Comparison of ENCODE assay signal across 8 cellular contexts in the genomic region with DNA sequence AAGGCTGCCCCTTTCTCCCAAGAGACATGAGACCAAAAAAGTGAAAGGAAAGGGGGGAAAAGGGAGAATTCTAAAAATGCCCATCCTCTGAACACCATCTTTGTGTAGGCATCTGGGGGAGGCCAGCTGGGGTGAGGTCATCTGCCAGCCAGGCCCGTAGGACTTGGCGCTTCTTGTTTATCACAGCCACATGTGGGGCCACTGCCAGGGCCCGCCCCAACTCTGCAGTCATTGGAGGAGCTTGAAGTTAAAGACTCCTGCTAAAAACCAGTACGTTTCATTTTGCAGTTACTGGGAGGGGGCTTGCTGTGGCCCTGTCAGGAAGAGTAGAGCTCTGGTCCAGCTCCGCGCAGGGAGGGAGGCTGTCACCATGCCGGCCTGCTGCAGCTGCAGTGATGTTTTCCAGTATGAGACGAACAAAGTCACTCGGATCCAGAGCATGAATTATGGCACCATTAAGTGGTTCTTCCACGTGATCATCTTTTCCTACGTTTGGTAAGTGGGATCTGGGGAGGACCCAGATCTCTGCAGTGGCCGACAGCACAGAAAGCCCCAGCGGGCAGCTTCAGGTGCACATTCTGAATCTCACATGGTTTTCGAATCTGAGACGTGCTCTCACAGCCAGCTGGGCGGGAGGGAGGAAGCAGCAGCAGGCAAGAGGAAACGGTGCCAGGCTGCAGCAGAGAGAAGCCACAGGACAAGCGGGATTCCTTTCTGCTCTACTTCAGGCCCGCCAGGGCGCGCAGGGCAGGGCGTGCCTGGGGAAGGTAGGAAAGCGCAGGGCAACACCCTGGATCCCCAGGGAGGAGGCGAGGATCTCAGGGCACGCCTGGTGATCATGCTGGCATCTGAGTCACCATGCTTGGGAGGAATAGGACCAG. TPM values are rescaled to one million over a fixed set of nuclear protein-coding genes. Genes with fewer than 3 reads are reported as not detected.
DNase-seq lines count a peak whose midpoint lies in the region; ATAC-seq and TF ChIP-seq lines count a peak whose summit lies in the region.

P2RX7 (plus strand) TSS at position 276 of the 881 bp plus-strand sequence; CDS start at position 371, 95 bp downstream.

- H3K4me3 Mint-ChIP-seq in activated naive CD8-positive, alpha-beta T cell treated with anti-CD3 and anti-CD28 coated beads, Interleukin-2, amount 10 ng/mL, durations not matched to agents 7 days and 5 days, result peak within 1 kb of the TSS; percentile 85

- POLR2A ChIA-PET in RWPE1 (lab: Yijun Ruan, JAX; ENCODE audit: low non-redundant PET), result no interaction called here
- POLR2A ChIA-PET in activated naive CD8-positive, alpha-beta T cell treated with anti-CD3 and anti-CD28 coated beads, Interleukin-2, amount 10 ng/mL, durations not matched to agents 7 days and 5 days (lab: Charles Lee), result interaction anchor here (0.5 to 1.6 kb wide), 4 partner anchors 10 to 178 kb away, joined by 4 to 5 read pairs (median 4); no protein-coding TSS in a partner anchor

- H3K4me1 Mint-ChIP-seq in activated naive CD8-positive, alpha-beta T cell treated with anti-CD3 and anti-CD28 coated beads, Interleukin-2, amount 10 ng/mL, durations not matched to agents 7 days and 5 days, result peaks cover 50% of the 10 kb centered on the region

- TF ChIP-seq POLR2A in vagina (IDR thresholded peaks at IDR 0.05), result peak in 1 of 2 donors; percentile 36

- H3K27me3 ChIP-seq in GM06990 (replicated peaks; ENCODE audit: control insufficient read depth, insufficient read depth, low read length) (no peaks in the 10 kb centered on the region), vagina (no peaks in the 10 kb centered on the region)

- intact Hi-C loops in head of caudate nucleus (cut with DNase I) (loop anchor here (5.0 kb wide), 1 partner anchor 79 kb away; the partner anchor contains the start of gene P2RX4), vagina (cut with DNase I) (no loop called here)

- peaks cover 5% of the 10 kb centered on the region for H3K36me3 Mint-ChIP-seq in activated naive CD8-positive, alpha-beta T cell treated with anti-CD3 and anti-CD28 coated beads, Interleukin-2, amount 10 ng/mL, durations not matched to agents 7 days and 5 days

- H3K27ac ChIP-seq in RWPE1 (peak within 1 kb of the TSS; percentile 94), vagina (peak within 1 kb of the TSS; percentile 86)

- CTCF ChIA-PET in RWPE1 (lab: Yijun Ruan, JAX), result interaction anchor here (0.6 kb wide), 1 partner anchor 642 kb away, joined by 3 read pairs; no protein-coding TSS in a partner anchor

- peaks cover 2% of the 10 kb centered on the region for H3K9me3 Mint-ChIP-seq in activated naive CD8-positive, alpha-beta T cell treated with anti-CD3 and anti-CD28 coated beads, Interleukin-2, amount 10 ng/mL, durations not matched to agents 7 days and 5 days

- TF ChIP-seq CTCF in GM06990 (IDR thresholded peaks at IDR 0.05; ENCODE audit: insufficient read depth, low read length, poor library complexity, severe bottlenecking) (peak; percentile 11), RWPE1 (conservative IDR thresholded peaks at IDR 0.05; ENCODE audit: low read depth) (no peak), vagina (IDR thresholded peaks at IDR 0.05) (no peak)

- in situ Hi-C loops in KBM-7 (cut with MboI; ENCODE audit: low pct_unique_long_range_greater_than_20kb, low sequenced_read_pairs), result no loop called here

- H3K4me3 ChIP-seq in GM06990 (replicated peaks; ENCODE audit: low read depth, low read length) (peak within 1 kb of the TSS; percentile 57), vagina (peak within 1 kb of the TSS; percentile 53 to 63)

- H3K36me3 ChIP-seq in GM06990 (ENCODE audit: control insufficient read depth, insufficient read depth, low read length), result no peaks in the 10 kb centered on the region
- H3K36me3 ChIP-seq in vagina, result no peaks in the 10 kb centered on the region

- H3K27ac Mint-ChIP-seq in activated naive CD8-positive, alpha-beta T cell treated with anti-CD3 and anti-CD28 coated beads, Interleukin-2, amount 10 ng/mL, durations not matched to agents 7 days and 5 days, result peak within 1 kb of the TSS; percentile 92

- ATAC-seq in activated naive CD8-positive, alpha-beta T cell treated with anti-CD3 and anti-CD28 coated beads, Interleukin-2, amount 10 ng/mL, durations not matched to agents 7 days and 5 days (ENCODE audit: low read depth), result peak; percentile 6

- H3K9me3 ChIP-seq in vagina, result no peaks in the 10 kb centered on the region

- DNase-seq in GM06990 (ENCODE audit: extremely low read depth, insufficient read length) (peak; percentile 58), KBM-7 (peak; percentile 73), RWPE1 (ENCODE audit: low spot score) (peak; percentile 96), head of caudate nucleus (peak; percentile 89 to 99 (median 96)), nucleus accumbens (lab: John Stamatoyannopoulos, UW) (peak; percentile 23 to 98 (median 92)), vagina (ENCODE audit: extremely low spot score in 2 of 2) (peak in 1 of 2 donors; percentile 91), OCI-M2 (lab: John Stamatoyannopoulos, UW; ENCODE audit: unreplicated experiment) (no peak)
- peak; percentile 58 for DNase-seq in activated naive CD8-positive, alpha-beta T cell treated with anti-CD3 and anti-CD28 coated beads, Interleukin-2, amount 10 ng/mL, durations not matched to agents 7 days and 5 days

- peaks cover 50% of the 10 kb centered on the region for H3K4me1 ChIP-seq in vagina

- H3K27me3 Mint-ChIP-seq in activated naive CD8-positive, alpha-beta T cell treated with anti-CD3 and anti-CD28 coated beads, Interleukin-2, amount 10 ng/mL, durations not matched to agents 7 days and 5 days, result no peaks in the 10 kb centered on the region

RNA-seq across cellular contexts. Expression of gene P2RX7, which starts in this region (rescaled TPM):
- total RNA-seq in activated naive CD8-positive, alpha-beta T cell treated with anti-CD3 and anti-CD28 coated beads, Interleukin-2, amount 10 ng/mL, durations not matched to agents 7 days and 5 days, result 1 to 10 TPM; 6.6 to 7.0 TPM
- 8.6 TPM for total RNA-seq in vagina
